ENCODE assay signal across 18 cellular contexts in the genomic region with DNA sequence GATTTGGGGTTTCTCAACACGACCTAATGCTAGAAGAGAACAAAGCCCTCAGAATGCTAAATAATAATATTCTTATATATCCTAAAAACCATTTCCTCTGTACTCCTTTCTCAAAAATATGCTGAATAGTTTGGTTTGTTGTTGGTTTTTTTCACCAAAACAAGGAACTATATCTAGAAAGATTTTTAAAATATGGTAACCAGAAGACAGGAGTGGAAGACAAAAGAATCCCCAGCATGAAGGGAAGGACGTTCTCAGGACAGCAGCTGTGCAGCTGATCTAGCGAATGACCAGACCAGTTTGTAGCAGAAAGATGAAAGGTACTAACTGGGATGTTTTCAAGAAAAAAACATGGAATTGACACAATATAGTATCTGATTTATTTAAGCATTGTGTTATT. TPM values are rescaled to one million over a fixed set of nuclear protein-coding genes. Genes with fewer than 3 reads are reported as not detected.
DNase-seq lines count a peak whose midpoint lies in the region.
"Had no signal": no experiment of that assay in that cellular context is flagged by ENCODE, and none has a peak within 500 bp of the region (broad histone marks: within the 10 kb centered on the region; RNA-seq: fewer than 3 reads in every experiment).

No MANE protein-coding gene starts in this region.

- 76% methylated on average over 3 of the region's 3 CpGs for WGBS in urinary bladder

- H3K27me3 ChIP-seq in layer of hippocampus (ENCODE audit: control insufficient read depth, insufficient read depth, low read length) = no peaks in the 10 kb centered on the region
- H3K27me3 ChIP-seq: BLaER1 had no signal

- H3K4me1 ChIP-seq in urinary bladder (ENCODE audit: insufficient read depth) = no peaks in the 10 kb centered on the region
- H3K4me1 ChIP-seq: BLaER1 had no signal

- H3K4me3 ChIP-seq in urinary bladder (ENCODE audit: low read depth, low read length) = no peak overlapping the region
- H3K4me3 ChIP-seq: BLaER1, GM23338 had no signal

- DNase-seq in NCI-H2171 treated with DMSO at 0.1 percent for 48 hours (lab: John Stamatoyannopoulos, UW) = peak; percentile 0
- no peak for DNase-seq in NCI-H2171 (lab: John Stamatoyannopoulos, UW)
- peak; percentile 61 for DNase-seq in pons (ENCODE audit: low spot score)
- no peak for DNase-seq in globus pallidus (ENCODE audit: low spot score)
- DNase-seq in EL = no peak
- DNase-seq in NCI-H345 (lab: John Stamatoyannopoulos, UW) = no peak
- DNase-seq: CD4-positive, CD25-positive, alpha-beta regulatory T cell; CD8-positive, alpha-beta T cell; DMS 273 treated with DMSO at 0.1 percent for 48 hours; DMS79; GF-D8; H9 had no signal

- H3K27ac ChIP-seq in layer of hippocampus (ENCODE audit: low read depth, low read length) (peak overlapping the region; percentile 13), urinary bladder (ENCODE audit: low read depth) (peak overlapping the region; percentile 23)
- H3K27ac ChIP-seq: 22Rv1, BLaER1, C4-2B had no signal

- H3K36me3 ChIP-seq in urinary bladder (ENCODE audit: insufficient read depth) = no peaks in the 10 kb centered on the region
- H3K36me3 ChIP-seq: BLaER1 had no signal

RNA-seq across cellular contexts. Expression of a gene that starts 19.3 kb away (rescaled TPM):
- total RNA-seq in urinary bladder = 28.8 TPM
- 46.7 TPM for polyA plus RNA-seq in urinary bladder

Comparison
In these comparisons a context has a peak if more than half of its experiments do, and no peak if none do; other contexts are left out.
1. DNase-seq: peak in NCI-H2171 treated with DMSO at 0.1 percent for 48 hours (single experiment) and pons (single experiment); none in NCI-H2171 (single experiment), globus pallidus (single experiment), EL (single experiment) and NCI-H345 (single experiment).